In genomic region chr11:69249641-69250502, GRCh38 we compare ENCODE assay signal across 14 cellular contexts. TPM values are rescaled to one million over a fixed set of nuclear protein-coding genes. Genes with fewer than 3 reads are reported as not detected.
DNase-seq lines count a peak whose midpoint lies in the region; ATAC-seq and TF ChIP-seq lines count a peak whose summit lies in the region.
"Had no signal": no experiment of that assay in that cellular context is flagged by ENCODE, and none has a peak within 500 bp of the region (broad histone marks: within the 10 kb centered on the region; RNA-seq: fewer than 3 reads in every experiment).

No MANE protein-coding gene starts in this region.

- H3K9me2 ChIP-seq in PC-9 (ENCODE audit: insufficient read depth) = no peaks in the 10 kb centered on the region
- no peaks in the 10 kb centered on the region for H3K9me2 ChIP-seq in hepatocyte (replicated peaks; ENCODE audit: insufficient read depth)

- H3K4me2 ChIP-seq in PC-9 (no peak overlapping the region), hepatocyte (peak overlapping the region; percentile 34)

- H3K9me3 ChIP-seq in PC-9 (ENCODE audit: insufficient read depth, low read depth) = peaks cover 14% of the 10 kb centered on the region; the same call in 1 of the 2 replicates
- H3K9me3 ChIP-seq in hepatocyte (ENCODE audit: low read depth) = no peaks in the 10 kb centered on the region
- H3K9me3 ChIP-seq: Peyer's patch had no signal

- no peaks in the 10 kb centered on the region for H3F3A ChIP-seq in PC-9 (ENCODE audit: insufficient read depth, low read depth)

- BruUV-seq in PC-9 (replicated peaks; lab: Mats Ljungman, UMichigan) = no TSS peak

- CTCF ChIA-PET in PC-9 (lab: Charles Lee) = no interaction called here

- intact Hi-C loops in PC-9 (cut with micrococcal nuclease; ENCODE audit: unreplicated experiment) = no loop called here

- peak; percentile 11 for ATAC-seq in omental fat pad (ENCODE audit: low FRiP score)
- no peak for ATAC-seq in SK-N-SH treated with all-trans-retinoic acid at 6 μM for 48 hours
- ATAC-seq in GM19395 (IDR thresholded peaks at IDR 0.05; ENCODE audit: unreplicated experiment) = no peak
- ATAC-seq: effector memory CD8-positive, alpha-beta T cell; naive thymus-derived CD8-positive, alpha-beta T cell had no signal

- H3K4me3 ChIP-seq in PC-9 (no peak overlapping the region), hepatocyte (no peak overlapping the region)
- H3K4me3 ChIP-seq: Peyer's patch had no signal

- H3K27ac ChIP-seq in PC-9 (no peak overlapping the region), hepatocyte (no peak overlapping the region)
- H3K27ac ChIP-seq: Peyer's patch had no signal

- H4K20me1 ChIP-seq in PC-9 (ENCODE audit: insufficient read depth) = no peaks in the 10 kb centered on the region
- no peaks in the 10 kb centered on the region for H4K20me1 ChIP-seq in hepatocyte (ENCODE audit: insufficient read depth, poor library complexity, severe bottlenecking)

- TF ChIP-seq CTCF in PC-9 (conservative IDR thresholded peaks at IDR 0.05) = no peak
- no peak for TF ChIP-seq CTCF in hepatocyte (IDR thresholded peaks at IDR 0.05; ENCODE audit: poor library complexity)
- no peak for TF ChIP-seq CTCF in omental fat pad (IDR thresholded peaks at IDR 0.05)

- H3K36me3 ChIP-seq in PC-9 (ENCODE audit: low read depth) (no peaks in the 10 kb centered on the region), hepatocyte (replicated peaks; ENCODE audit: insufficient read depth, low read depth) (no peaks in the 10 kb centered on the region)
- H3K36me3 ChIP-seq: Peyer's patch had no signal

- no peak overlapping the region for H2AFZ ChIP-seq in PC-9
- no peak overlapping the region for H2AFZ ChIP-seq in hepatocyte

- H3K4me1 ChIP-seq in PC-9 (replicated peaks; ENCODE audit: insufficient read depth) = no peaks in the 10 kb centered on the region
- no peaks in the 10 kb centered on the region for H3K4me1 ChIP-seq in hepatocyte (ENCODE audit: insufficient read depth)
- H3K4me1 ChIP-seq: Peyer's patch had no signal

- H3K27me3 ChIP-seq in PC-9 (ENCODE audit: insufficient read depth, low read depth) (no peaks in the 10 kb centered on the region), hepatocyte (no peaks in the 10 kb centered on the region)
- H3K27me3 ChIP-seq: Peyer's patch had no signal

- DNase-seq in EL (peak; percentile 14), PC-9 (peak; percentile 29 to 65), hepatocyte (ENCODE audit: low spot score) (peak; percentile 58), omental fat pad (ENCODE audit: low spot score) (no peak), NCI-H82 (lab: John Stamatoyannopoulos, UW) (no peak), mucosa of gallbladder (ENCODE audit: low spot score) (no peak)
- DNase-seq: activated CD8-positive, alpha-beta memory T cell treated with anti-CD3 and anti-CD28 coated beads for 24 hours; activated naive CD8-positive, alpha-beta T cell treated with anti-CD3 and anti-CD28 coated beads for 36 hours; effector memory CD8-positive, alpha-beta T cell; stimulated activated CD8-positive, alpha-beta memory T cell treated with anti-CD3 and anti-CD28 coated beads, Interleukin-4, amount 100 ng/mL, for 48 hours had no signal

- POLR2A ChIA-PET in PC-9 (lab: Charles Lee; ENCODE audit: unreplicated experiment) = interaction anchor here (0.6 kb wide), 1 partner anchor 144 kb away, joined by 8 read pairs; no protein-coding TSS in a partner anchor

- H3K79me2 ChIP-seq in PC-9 (ENCODE audit: low read depth) = no peaks in the 10 kb centered on the region
- no peaks in the 10 kb centered on the region for H3K79me2 ChIP-seq in hepatocyte

- 46% methylated on average over 28 of the region's 28 CpGs for WGBS in hepatocyte (ENCODE audit: low lambda C conversion rate, missing lambda C conversion rate)

TF ChIP-seq in SK-N-SH treated with all-trans-retinoic acid at 6 μM for 48 hours, 23 proteins besides CTCF, POLR2A, EP300 and RAD21:
- TF ChIP-seq RARB (CRISPR knock-in tag; IDR thresholded peaks at IDR 0.05) (no peak), OSR1 (CRISPR knock-in tag; IDR thresholded peaks at IDR 0.05) (no peak), ESRRG (CRISPR knock-in tag; IDR thresholded peaks at IDR 0.05) (no peak), ZNF8 (CRISPR knock-in tag; IDR thresholded peaks at IDR 0.05) (no peak), PPARA (CRISPR knock-in tag; IDR thresholded peaks at IDR 0.05; ENCODE audit: borderline replicate concordance) (no peak), CSDC2 (CRISPR knock-in tag; IDR thresholded peaks at IDR 0.05) (no peak), TSHZ2 (CRISPR knock-in tag; IDR thresholded peaks at IDR 0.05) (no peak), GLIS3 (CRISPR knock-in tag; IDR thresholded peaks at IDR 0.05) (no peak), POU6F1 (CRISPR knock-in tag; IDR thresholded peaks at IDR 0.05; ENCODE audit: borderline replicate concordance, low read depth) (no peak), ZNF565 (CRISPR knock-in tag; conservative IDR thresholded peaks at IDR 0.05; ENCODE audit: low read depth) (no peak), TCF4 (CRISPR knock-in tag; IDR thresholded peaks at IDR 0.05; ENCODE audit: borderline replicate concordance) (no peak), ISL1 (CRISPR knock-in tag; IDR thresholded peaks at IDR 0.05) (no peak)

RNA-seq across cellular contexts. Expression of gene MYEOV, which starts 44.1 kb away (rescaled TPM):
- total RNA-seq in PC-9 (2021) (182 and 232 TPM in 2 replicates), hepatocyte (not detected in 2 replicates), omental fat pad (1 to 10 TPM in 1 of 4 donors, under 1 TPM in 3; 0.65 to 8.9 (median 0.83) TPM), mucosa of gallbladder (0.72 TPM)
- 0.57 TPM in 1 of 2 replicates, not detected in the other for polyA plus RNA-seq in hepatocyte
- total RNA-seq: activated naive CD8-positive, alpha-beta T cell treated with anti-CD3 and anti-CD28 coated beads for 36 hours; naive thymus-derived CD8-positive, alpha-beta T cell had no signal
- polyA plus RNA-seq: naive thymus-derived CD8-positive, alpha-beta T cell had no signal

Comparison
In these comparisons a context has a peak if more than half of its experiments do, and no peak if none do; other contexts are left out.
1. DNase-seq: peak in EL (single experiment), PC-9 (2 of 2) and hepatocyte (single experiment); none in omental fat pad (single experiment), NCI-H82 (single experiment) and mucosa of gallbladder (single experiment).
2. RNA of gene MYEOV, which starts 44.1 kb away (total RNA-seq): 182 to 232 TPM in PC-9; 0.65 to 8.9 TPM in omental fat pad, 0.72 TPM in mucosa of gallbladder (single experiment) and not detected in hepatocyte; every median in the first group is over 10 times any median in the second.